1 cellular context compared by ENCODE assay signal in the genomic region with DNA sequence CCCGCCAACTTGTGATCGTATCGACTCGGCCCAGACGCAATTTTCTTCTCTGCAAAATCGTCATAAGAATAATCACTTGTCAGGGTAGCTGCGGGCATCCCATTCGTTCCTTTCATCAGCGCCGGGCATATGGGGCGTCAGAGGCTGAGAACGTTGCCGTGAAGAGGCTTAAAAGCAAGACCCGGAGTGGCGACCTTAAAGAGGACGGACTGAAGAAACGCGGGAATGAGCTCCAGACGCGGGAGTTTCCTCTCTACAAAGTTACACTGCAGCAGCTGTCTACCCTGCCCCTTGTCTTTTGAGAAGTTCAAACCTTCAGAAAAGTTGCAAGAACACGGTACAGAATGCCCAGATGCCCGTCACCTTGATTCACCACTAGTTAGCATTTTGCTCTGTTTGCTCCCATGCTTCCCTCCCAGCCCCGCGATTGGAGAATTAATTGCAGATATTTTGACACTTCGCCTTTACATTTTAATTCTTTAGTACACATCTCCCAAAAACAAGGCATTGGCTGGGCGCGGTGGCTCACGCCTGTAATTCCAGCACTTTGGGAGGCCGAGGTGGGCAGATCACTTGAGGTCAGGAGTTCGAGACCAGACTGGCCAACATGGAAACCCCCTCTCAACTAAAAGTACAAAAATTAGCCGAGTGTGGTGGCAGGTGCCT.
TF ChIP-seq lines count a peak whose summit lies in the region.

No MANE protein-coding gene starts in this region.

TF ChIP-seq in H1, 55 proteins besides CTCF, POLR2A, EP300 and RAD21:
- TF ChIP-seq ZNF274 (IDR thresholded peaks at IDR 0.05; ENCODE audit: borderline replicate concordance, extremely low read depth, low read length) (no peak), KDM4A (IDR thresholded peaks at IDR 0.05; ENCODE audit: low read depth, low read length, severe bottlenecking) (peak; percentile 22)
